Comparison of ENCODE assay signal across 1 cellular context in the genomic region with DNA sequence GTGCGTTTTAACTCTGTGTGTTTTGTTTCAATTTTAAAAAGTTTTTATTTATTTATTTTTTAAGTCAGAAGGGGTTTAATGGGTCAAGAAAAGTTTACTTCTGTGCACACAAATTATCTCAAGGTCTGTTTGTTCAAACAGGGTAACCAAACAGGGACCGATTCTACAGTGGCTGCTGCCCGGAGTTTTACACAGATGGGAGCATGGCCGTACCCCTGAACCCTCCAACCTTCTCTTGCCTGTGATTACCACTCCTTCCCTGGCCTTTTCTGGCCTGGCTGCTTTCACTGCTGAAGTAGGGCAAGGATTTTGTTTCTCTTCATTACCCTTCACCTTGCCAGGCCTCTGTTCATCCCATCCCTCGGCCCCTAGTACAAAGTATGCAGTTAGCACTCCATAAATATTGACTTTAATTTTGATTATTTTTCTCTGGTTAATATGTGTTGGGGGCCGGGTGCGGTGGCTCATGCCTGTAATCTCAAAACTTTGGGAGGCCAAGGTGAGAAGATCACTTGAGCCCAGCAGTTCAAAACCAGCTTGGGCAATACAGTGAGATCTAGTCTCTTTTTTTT.
TF ChIP-seq lines count a peak whose summit lies in the region.

No MANE protein-coding gene starts in this region.

TF ChIP-seq in HepG2, 621 proteins besides CTCF, POLR2A, EP300 and RAD21 (continued from another document):
- TF ChIP-seq ZFAT (CRISPR knock-in tag; conservative IDR thresholded peaks at IDR 0.05) (no peak), RERE (CRISPR knock-in tag; IDR thresholded peaks at IDR 0.05; ENCODE audit: low read depth) (no peak)
- TF ChIP-seq, protein P1, sequence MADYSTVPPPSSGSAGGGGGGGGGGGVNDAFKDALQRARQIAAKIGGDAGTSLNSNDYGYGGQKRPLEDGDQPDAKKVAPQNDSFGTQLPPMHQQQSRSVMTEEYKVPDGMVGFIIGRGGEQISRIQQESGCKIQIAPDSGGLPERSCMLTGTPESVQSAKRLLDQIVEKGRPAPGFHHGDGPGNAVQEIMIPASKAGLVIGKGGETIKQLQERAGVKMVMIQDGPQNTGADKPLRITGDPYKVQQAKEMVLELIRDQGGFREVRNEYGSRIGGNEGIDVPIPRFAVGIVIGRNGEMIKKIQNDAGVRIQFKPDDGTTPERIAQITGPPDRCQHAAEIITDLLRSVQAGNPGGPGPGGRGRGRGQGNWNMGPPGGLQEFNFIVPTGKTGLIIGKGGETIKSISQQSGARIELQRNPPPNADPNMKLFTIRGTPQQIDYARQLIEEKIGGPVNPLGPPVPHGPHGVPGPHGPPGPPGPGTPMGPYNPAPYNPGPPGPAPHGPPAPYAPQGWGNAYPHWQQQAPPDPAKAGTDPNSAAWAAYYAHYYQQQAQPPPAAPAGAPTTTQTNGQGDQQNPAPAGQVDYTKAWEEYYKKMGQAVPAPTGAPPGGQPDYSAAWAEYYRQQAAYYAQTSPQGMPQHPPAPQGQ (CRISPR knock-in tag; IDR thresholded peaks at IDR 0.05; ENCODE audit: borderline replicate concordance): no peak
- TF ChIP-seq, protein P2, sequence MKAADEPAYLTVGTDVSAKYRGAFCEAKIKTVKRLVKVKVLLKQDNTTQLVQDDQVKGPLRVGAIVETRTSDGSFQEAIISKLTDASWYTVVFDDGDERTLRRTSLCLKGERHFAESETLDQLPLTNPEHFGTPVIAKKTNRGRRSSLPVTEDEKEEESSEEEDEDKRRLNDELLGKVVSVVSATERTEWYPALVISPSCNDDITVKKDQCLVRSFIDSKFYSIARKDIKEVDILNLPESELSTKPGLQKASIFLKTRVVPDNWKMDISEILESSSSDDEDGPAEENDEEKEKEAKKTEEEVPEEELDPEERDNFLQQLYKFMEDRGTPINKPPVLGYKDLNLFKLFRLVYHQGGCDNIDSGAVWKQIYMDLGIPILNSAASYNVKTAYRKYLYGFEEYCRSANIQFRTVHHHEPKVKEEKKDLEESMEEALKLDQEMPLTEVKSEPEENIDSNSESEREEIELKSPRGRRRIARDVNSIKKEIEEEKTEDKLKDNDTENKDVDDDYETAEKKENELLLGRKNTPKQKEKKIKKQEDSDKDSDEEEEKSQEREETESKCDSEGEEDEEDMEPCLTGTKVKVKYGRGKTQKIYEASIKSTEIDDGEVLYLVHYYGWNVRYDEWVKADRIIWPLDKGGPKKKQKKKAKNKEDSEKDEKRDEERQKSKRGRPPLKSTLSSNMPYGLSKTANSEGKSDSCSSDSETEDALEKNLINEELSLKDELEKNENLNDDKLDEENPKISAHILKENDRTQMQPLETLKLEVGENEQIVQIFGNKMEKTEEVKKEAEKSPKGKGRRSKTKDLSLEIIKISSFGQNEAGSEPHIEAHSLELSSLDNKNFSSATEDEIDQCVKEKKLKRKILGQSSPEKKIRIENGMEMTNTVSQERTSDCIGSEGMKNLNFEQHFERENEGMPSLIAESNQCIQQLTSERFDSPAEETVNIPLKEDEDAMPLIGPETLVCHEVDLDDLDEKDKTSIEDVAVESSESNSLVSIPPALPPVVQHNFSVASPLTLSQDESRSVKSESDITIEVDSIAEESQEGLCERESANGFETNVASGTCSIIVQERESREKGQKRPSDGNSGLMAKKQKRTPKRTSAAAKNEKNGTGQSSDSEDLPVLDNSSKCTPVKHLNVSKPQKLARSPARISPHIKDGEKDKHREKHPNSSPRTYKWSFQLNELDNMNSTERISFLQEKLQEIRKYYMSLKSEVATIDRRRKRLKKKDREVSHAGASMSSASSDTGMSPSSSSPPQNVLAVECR (CRISPR knock-in tag; IDR thresholded peaks at IDR 0.05; ENCODE audit: borderline replicate concordance): no peak
